In the genomic region with DNA sequence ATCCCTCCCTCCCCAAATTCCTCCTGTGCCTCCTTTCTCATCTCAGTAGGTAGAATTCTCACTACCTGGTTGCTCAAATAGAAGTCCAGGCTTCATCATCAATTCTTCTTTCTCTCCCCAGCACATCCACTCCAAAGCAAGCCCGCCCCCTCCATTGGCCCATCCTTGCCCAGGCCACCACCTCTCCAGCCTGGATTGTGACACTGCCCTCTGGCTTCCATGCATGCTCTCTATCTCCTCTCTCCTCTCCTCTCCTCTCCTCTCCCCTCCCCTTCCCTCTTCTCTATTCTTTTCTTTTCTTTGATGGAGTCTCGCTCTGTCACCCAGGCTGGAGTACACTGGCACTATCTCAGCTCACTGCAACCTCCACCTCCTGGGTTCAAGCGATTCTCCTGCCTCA, we compare ENCODE assay signal across 21 cellular contexts.
"Had no signal": no experiment of that assay in that cellular context is flagged by ENCODE, and none has a peak within 500 bp of the region (broad histone marks: within the 10 kb centered on the region; RNA-seq: fewer than 3 reads in every experiment).

No MANE protein-coding gene starts in this region.

- H3K4me1 ChIP-seq: adrenal gland, gastroesophageal sphincter, suprapubic skin had no signal

- H3K9me3 ChIP-seq: adrenal gland, gastroesophageal sphincter, neutrophil, suprapubic skin had no signal

- H3K9me3 Mint-ChIP-seq: activated CD4-positive, alpha-beta T cell treated with anti-CD3 and anti-CD28 coated beads, Interleukin-2, amount 10 ng/mL, durations not matched to agents 24 days and 14 days; activated naive CD4-positive, alpha-beta T cell treated with anti-CD3 and anti-CD28 coated beads, Interleukin-2, amount 50 U/mL, for 24 hours; naive thymus-derived CD8-positive, alpha-beta T cell; T-helper 1 cell treated with Interleukin-12 subunit alpha and Interleukin-12 subunit beta and Interleukin-4 antibody, amounts not matched to agents 30 μg/mL and 1 μg/mL, for 36 hours had no signal

- H3K36me3 ChIP-seq: adrenal gland, gastroesophageal sphincter, neutrophil, suprapubic skin had no signal

- H3K4me3 Mint-ChIP-seq: activated CD4-positive, alpha-beta T cell treated with anti-CD3 and anti-CD28 coated beads, Interleukin-2, amount 10 ng/mL, durations not matched to agents 24 days and 14 days; activated CD8-positive, alpha-beta T cell treated with anti-CD3 and anti-CD28 coated beads, Interleukin-2, amount 10 ng/mL, durations not matched to agents 7 days and 5 days; activated naive CD4-positive, alpha-beta T cell treated with anti-CD3 and anti-CD28 coated beads, Interleukin-2, amount 50 U/mL, for 24 hours; T-helper 1 cell treated with Interleukin-12 subunit alpha and Interleukin-12 subunit beta and Interleukin-4 antibody, amounts not matched to agents 30 μg/mL and 1 μg/mL, for 36 hours had no signal

- H3K27me3 Mint-ChIP-seq: activated naive CD4-positive, alpha-beta T cell treated with anti-CD3 and anti-CD28 coated beads, Interleukin-2, amount 50 U/mL, for 24 hours had no signal

- H3K27ac Mint-ChIP-seq: activated CD4-positive, alpha-beta T cell treated with anti-CD3 and anti-CD28 coated beads, Interleukin-2, amount 10 ng/mL, durations not matched to agents 24 days and 14 days; activated CD8-positive, alpha-beta T cell treated with anti-CD3 and anti-CD28 coated beads, Interleukin-2, amount 10 ng/mL, durations not matched to agents 7 days and 5 days; activated naive CD4-positive, alpha-beta T cell treated with anti-CD3 and anti-CD28 coated beads, Interleukin-2, amount 50 U/mL, for 24 hours; T-helper 1 cell treated with Interleukin-12 subunit alpha and Interleukin-12 subunit beta and Interleukin-4 antibody, amounts not matched to agents 30 μg/mL and 1 μg/mL, for 36 hours had no signal

- FAIRE-seq: TTC549 had no signal

- H3K27ac ChIP-seq: adrenal gland, dorsolateral prefrontal cortex, gastroesophageal sphincter, neutrophil, suprapubic skin had no signal

- ATAC-seq: activated CD8-positive, alpha-beta T cell treated with anti-CD3 and anti-CD28 coated beads, Interleukin-2, amount 10 ng/mL, durations not matched to agents 7 days and 5 days; gastroesophageal sphincter; left lobe of liver; naive thymus-derived CD8-positive, alpha-beta T cell had no signal

- H3K4me3 ChIP-seq: adrenal gland, dorsolateral prefrontal cortex, gastroesophageal sphincter, suprapubic skin had no signal

- H3K4me1 Mint-ChIP-seq: activated CD4-positive, alpha-beta T cell treated with anti-CD3 and anti-CD28 coated beads, Interleukin-2, amount 10 ng/mL, durations not matched to agents 24 days and 14 days; activated naive CD4-positive, alpha-beta T cell treated with anti-CD3 and anti-CD28 coated beads, Interleukin-2, amount 50 U/mL, for 24 hours; naive thymus-derived CD8-positive, alpha-beta T cell had no signal

- H3K27me3 ChIP-seq: adrenal gland, dorsolateral prefrontal cortex, gastroesophageal sphincter, suprapubic skin had no signal

- H3K36me3 Mint-ChIP-seq: activated naive CD4-positive, alpha-beta T cell treated with anti-CD3 and anti-CD28 coated beads, Interleukin-2, amount 50 U/mL, for 24 hours; naive thymus-derived CD8-positive, alpha-beta T cell had no signal

- DNase-seq: activated CD4-positive, alpha-beta T cell treated with anti-CD3 and anti-CD28 coated beads, Interleukin-2, amount 10 ng/mL, durations not matched to agents 24 days and 14 days; activated CD4-positive, CD25-positive, alpha-beta regulatory T cell; activated CD8-positive, alpha-beta memory T cell treated with anti-CD3 and anti-CD28 coated beads, Interleukin-2, amount 50 U/mL, for 4 hours; activated CD8-positive, alpha-beta T cell treated with anti-CD3 and anti-CD28 coated beads, Interleukin-2, amount 10 ng/mL, durations not matched to agents 7 days and 5 days; activated effector memory CD4-positive, alpha-beta T cell treated with anti-CD3 and anti-CD28 coated beads, Interleukin-2, amount 50 U/mL, for 16 hours; activated T-cell treated with anti-CD3 and anti-CD28 coated beads, Interleukin-2, amount 50 U/mL, for 48 hours; adrenal gland; dorsolateral prefrontal cortex; erythroblast; islet precursor cell; naive thymus-derived CD8-positive, alpha-beta T cell; stimulated activated CD4-positive, alpha-beta T cell treated with anti-CD3 and anti-CD28 coated beads, Interleukin-2, amount 100 ng/mL, for 48 hours; stimulated activated naive CD4-positive, alpha-beta T cell; trophoblast cell had no signal
